In genomic region chr14:66311935-66312334, GRCh38 we compare ENCODE assay signal across 10 cellular contexts.
"Had no signal": no experiment of that assay in that cellular context is flagged by ENCODE, and none has a peak within 500 bp of the region (broad histone marks: within the 10 kb centered on the region; RNA-seq: fewer than 3 reads in every experiment).

No MANE protein-coding gene starts in this region.

- ATAC-seq: activated CD8-positive, alpha-beta T cell treated with anti-CD3 and anti-CD28 coated beads, Interleukin-2, amount 10 ng/mL, durations not matched to agents 7 days and 5 days; heart left ventricle; natural killer cell; right cardiac atrium had no signal

- DNase-seq: activated CD4-positive, alpha-beta T cell treated with anti-CD3 and anti-CD28 coated beads for 1 hour; activated CD8-positive, alpha-beta T cell treated with anti-CD3 and anti-CD28 coated beads, Interleukin-2, amount 10 ng/mL, durations not matched to agents 7 days and 5 days; activated naive CD4-positive, alpha-beta T cell treated with anti-CD3 and anti-CD28 coated beads for 36 hours; caudate nucleus; cortex of kidney; effector CD8-positive, alpha-beta T cell; heart left ventricle; natural killer cell; right cardiac atrium; thyroid gland had no signal
